Comparison of ENCODE assay signal across 26 cellular contexts in the genomic region with DNA sequence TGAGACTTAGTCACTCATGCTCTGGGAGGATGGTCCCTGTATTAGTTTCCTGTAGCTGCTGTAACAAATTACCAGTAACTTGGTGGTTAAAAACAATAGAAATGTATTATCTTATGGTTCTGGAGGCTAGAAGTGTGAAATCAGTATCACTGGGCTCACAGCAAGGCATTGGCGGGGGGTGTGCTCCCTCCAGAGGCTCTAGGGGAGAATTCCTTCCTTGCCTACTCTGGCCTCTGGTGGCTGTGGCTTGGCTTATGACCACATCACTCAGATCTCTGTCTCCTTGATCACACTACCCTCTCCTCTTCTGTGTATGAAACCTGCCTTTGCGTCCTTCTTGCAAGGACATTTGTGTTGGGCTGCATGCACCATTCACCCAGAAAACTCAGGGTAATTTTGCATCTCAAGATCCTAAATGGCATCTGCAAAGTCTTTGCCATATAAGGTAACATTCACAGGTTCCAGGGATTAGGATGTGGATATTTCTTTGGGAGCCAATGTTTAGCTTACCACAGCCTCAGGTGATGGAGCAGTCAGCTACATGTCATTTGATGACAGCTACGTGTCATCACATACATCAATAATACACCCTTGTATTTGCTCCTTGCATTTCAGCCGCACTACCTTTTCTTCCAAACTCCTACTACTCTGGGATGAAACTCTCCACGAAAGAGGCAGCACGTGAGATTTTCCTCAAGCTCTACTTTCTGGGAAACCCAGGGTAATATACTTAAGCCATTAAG. TPM values are rescaled to one million over a fixed set of nuclear protein-coding genes. Genes with fewer than 3 reads are reported as not detected.
DNase-seq lines count a peak whose midpoint lies in the region; ATAC-seq and TF ChIP-seq lines count a peak whose summit lies in the region.
"Had no signal": no experiment of that assay in that cellular context is flagged by ENCODE, and none has a peak within 500 bp of the region (broad histone marks: within the 10 kb centered on the region; RNA-seq: fewer than 3 reads in every experiment).

No MANE protein-coding gene starts in this region.

- H3K4me1 Mint-ChIP-seq in MCF 10A (ENCODE audit: insufficient read depth, unreplicated experiment) (no peaks in the 10 kb centered on the region), type B pancreatic cell (ENCODE audit: unreplicated experiment) (no peaks in the 10 kb centered on the region)
- H3K4me1 Mint-ChIP-seq: mesothelial cell of epicardium; naive thymus-derived CD8-positive, alpha-beta T cell had no signal

- DNase-seq in MCF 10A (ENCODE audit: unreplicated experiment) = no peak
- no peak for DNase-seq in mammary epithelial cell
- DNase-seq in UCSD-AML1 (lab: John Stamatoyannopoulos, UW; ENCODE audit: unreplicated experiment) = peak; percentile 20
- DNase-seq in fibroblast of gingiva (ENCODE audit: low read depth) = peak; percentile 6
- DNase-seq in type B pancreatic cell (ENCODE audit: extremely low spot score, unreplicated experiment) = no peak
- no peak for DNase-seq in NCI-H2029 (lab: John Stamatoyannopoulos, UW)
- DNase-seq in activated CD4-positive, CD25-positive, alpha-beta regulatory T cell treated with anti-CD3 and anti-CD28 coated beads, Interleukin-2, amount 50 U/mL, for 72 hours = no peak
- DNase-seq: activated CD4-positive, alpha-beta T cell treated with anti-CD3 and anti-CD28 coated beads, Interleukin-2, amount 50 U/mL, for 48 hours; activated effector memory CD4-positive, alpha-beta T cell treated with anti-CD3 and anti-CD28 coated beads, Interleukin-2, amount 50 U/mL, for 16 hours; EL; heart right ventricle; naive thymus-derived CD8-positive, alpha-beta T cell; NCI-H1048; NCI-H187 treated with DMSO at 0.1 percent for 48 hours; NCI-H2227 treated with DMSO at 0.1 percent for 48 hours; NCI-H82; T-helper 2 cell had no signal

- H3K79me2 ChIP-seq in mammary epithelial cell (ENCODE audit: insufficient read depth, low read length) = no peaks in the 10 kb centered on the region
- H3K79me2 ChIP-seq: parathyroid adenoma had no signal

- no peak overlapping the region for H2AFZ ChIP-seq in mammary epithelial cell (ENCODE audit: low read depth, low read length)
- H2AFZ ChIP-seq: parathyroid adenoma had no signal

- WGBS in mammary epithelial cell (ENCODE audit: low coverage, missing lambda C conversion rate) = 76% methylated on average over 6 of the region's 6 CpGs

- no peak overlapping the region for H3K4me3 ChIP-seq in mammary epithelial cell (replicated peaks in 1 of 3; ENCODE audit: insufficient read depth in 1 of 3, low read depth in 2 of 3, low read length in 3 of 3)
- H3K4me3 ChIP-seq: breast epithelium, HAP-1, heart right ventricle, SJCRH30 had no signal

- H3K9me3 Mint-ChIP-seq in MCF 10A (ENCODE audit: unreplicated experiment) (no peaks in the 10 kb centered on the region), type B pancreatic cell (no peaks in the 10 kb centered on the region)
- H3K9me3 Mint-ChIP-seq: mesothelial cell of epicardium had no signal

- no peaks in the 10 kb centered on the region for H3K4me1 ChIP-seq in mammary epithelial cell (ENCODE audit: insufficient read depth, low read length)
- H3K4me1 ChIP-seq: breast epithelium, HAP-1, parathyroid adenoma, SJCRH30 had no signal

- H4K20me1 ChIP-seq in mammary epithelial cell (ENCODE audit: insufficient read depth, low read length) = no peaks in the 10 kb centered on the region

- H3K36me3 ChIP-seq in mammary epithelial cell (ENCODE audit: insufficient read depth, low read length) = no peaks in the 10 kb centered on the region
- H3K36me3 ChIP-seq: breast epithelium, HAP-1, heart right ventricle, SJCRH30 had no signal

- no peak overlapping the region for H3K27ac Mint-ChIP-seq in MCF 10A (ENCODE audit: low read depth, unreplicated experiment)
- no peak overlapping the region for H3K27ac Mint-ChIP-seq in type B pancreatic cell
- H3K27ac Mint-ChIP-seq: mesothelial cell of epicardium; naive thymus-derived CD8-positive, alpha-beta T cell had no signal

- H3K36me3 Mint-ChIP-seq in MCF 10A (ENCODE audit: insufficient read depth, unreplicated experiment) (no peaks in the 10 kb centered on the region), type B pancreatic cell (no peaks in the 10 kb centered on the region)
- H3K36me3 Mint-ChIP-seq: mesothelial cell of epicardium; naive thymus-derived CD8-positive, alpha-beta T cell had no signal

- ATAC-seq in HG03280 (IDR thresholded peaks at IDR 0.05; ENCODE audit: unreplicated experiment) = no peak
- ATAC-seq: heart right ventricle; left lobe of liver; naive thymus-derived CD8-positive, alpha-beta T cell had no signal

- in situ Hi-C loops in mammary epithelial cell (cut with MboI; ENCODE audit: low sequenced_read_pairs in 2 of 2) = no loop called here

- H3K4me2 ChIP-seq in mammary epithelial cell (ENCODE audit: insufficient read depth, low read depth, low read length) = no peak overlapping the region
- H3K4me2 ChIP-seq: KMS-11 had no signal

- no peak overlapping the region for H3K9ac ChIP-seq in mammary epithelial cell (ENCODE audit: insufficient read depth, low read length)
- H3K9ac ChIP-seq: KMS-11, parathyroid adenoma had no signal

- TF ChIP-seq CTCF in MCF 10A (IDR thresholded peaks at IDR 0.05; ENCODE audit: unreplicated experiment) (peak; percentile 11), mammary epithelial cell (conservative IDR thresholded peaks at IDR 0.05 in 1 of 2, IDR thresholded peaks at IDR 0.05 in 1 of 2; ENCODE audit: extremely low read depth in 1 of 2, insufficient read depth in 1 of 2, low read depth in 1 of 2, low read length in 2 of 2) (no peak), type B pancreatic cell (conservative IDR thresholded peaks at IDR 0.05) (peak; percentile 14)

- POLR2A ChIA-PET in MCF 10A (lab: Yijun Ruan, JAX) = no interaction called here

- no peaks in the 10 kb centered on the region for H3K27me3 ChIP-seq in mammary epithelial cell (ENCODE audit: insufficient read depth, low read length)
- H3K27me3 ChIP-seq: breast epithelium, SJCRH30 had no signal

- dilution Hi-C loops in mammary epithelial cell (cut with HindIII; ENCODE audit: low sequenced_read_pairs) = no loop called here

- BruUV-seq in MCF 10A (replicated peaks; lab: Mats Ljungman, UMichigan) = no TSS peak
- BruUV-seq in mammary epithelial cell (replicated peaks; lab: Mats Ljungman, UMichigan) = no TSS peak

- peaks cover 3% of the 10 kb centered on the region for H3K9me3 ChIP-seq in mammary epithelial cell (replicated peaks; ENCODE audit: insufficient read depth, low read length)
- H3K9me3 ChIP-seq: breast epithelium, HAP-1, SJCRH30 had no signal

- CTCF ChIA-PET in MCF 10A (lab: Yijun Ruan, JAX) = interaction anchor here (0.6 to 0.9 kb wide), 3 partner anchors 10 to 44 kb away, joined by 3 read pairs; no protein-coding TSS in a partner anchor
- CTCF ChIA-PET in mammary epithelial cell (lab: Charles Lee; ENCODE audit: low non-redundant PET) = no interaction called here

- H3K27me3 Mint-ChIP-seq in MCF 10A (ENCODE audit: insufficient read depth, unreplicated experiment) = no peaks in the 10 kb centered on the region
- H3K27me3 Mint-ChIP-seq in type B pancreatic cell = no peaks in the 10 kb centered on the region

- no peak overlapping the region for H3K27ac ChIP-seq in mammary epithelial cell (ENCODE audit: insufficient read depth, low read depth, low read length)
- H3K27ac ChIP-seq: breast epithelium, heart right ventricle, KMS-11, parathyroid adenoma, SJCRH30 had no signal

- intact Hi-C loops in MCF 10A (cut with micrococcal nuclease) (no loop called here), mammary epithelial cell (cut with micrococcal nuclease) (no loop called here)

- H3K4me3 Mint-ChIP-seq in MCF 10A (ENCODE audit: unreplicated experiment) = no peak overlapping the region
- H3K4me3 Mint-ChIP-seq in type B pancreatic cell = no peak overlapping the region
- H3K4me3 Mint-ChIP-seq: mesothelial cell of epicardium; naive thymus-derived CD8-positive, alpha-beta T cell had no signal

RNA-seq across cellular contexts. Expression of a gene that starts 49.6 kb away (rescaled TPM):
- total RNA-seq in MCF 10A (2022) = not detected in 2 replicates
- total RNA-seq in mammary epithelial cell = not detected
- polyA plus RNA-seq in mammary epithelial cell = not detected
- polyA minus RNA-seq in mammary epithelial cell = not detected
- total RNA-seq in type B pancreatic cell (ENCODE audit: low replicate concordance) = 0.14 and 2.1 TPM in 2 replicates
- total RNA-seq: left lobe of liver; mesothelial cell of epicardium; naive thymus-derived CD8-positive, alpha-beta T cell had no signal
- polyA plus RNA-seq: naive thymus-derived CD8-positive, alpha-beta T cell; urinary bladder had no signal

Comparison
In these comparisons a context has a peak if more than half of its experiments do, and no peak if none do; other contexts are left out.
1. CTCF ChIP-seq: peak in MCF 10A (single experiment) and type B pancreatic cell (single experiment); none in mammary epithelial cell (0 of 2).
2. DNase-seq: peak in UCSD-AML1 (single experiment) and fibroblast of gingiva (single experiment); none in MCF 10A (single experiment), mammary epithelial cell (single experiment), type B pancreatic cell (single experiment), NCI-H2029 (single experiment) and activated CD4-positive, CD25-positive, alpha-beta regulatory T cell treated with anti-CD3 and anti-CD28 coated beads, Interleukin-2, amount 50 U/mL, for 72 hours (single experiment).